Comparison of ENCODE assay signal across 12 cellular contexts in genomic region chr2:153213022-153213421, GRCh38.
"Had no signal": no experiment of that assay in that cellular context is flagged by ENCODE, and none has a peak within 500 bp of the region (broad histone marks: within the 10 kb centered on the region; RNA-seq: fewer than 3 reads in every experiment).

No MANE protein-coding gene starts in this region.

- ATAC-seq: activated naive CD4-positive, alpha-beta T cell treated with anti-CD3 and anti-CD28 coated beads, Interleukin-2, amount 50 U/mL, for 72 hours; left lobe of liver; stimulated activated effector memory CD8-positive, alpha-beta T cell treated with anti-CD3 and anti-CD28 coated beads, Interleukin-12 subunit alpha, Interleukin-12 subunit beta, amount 100 ng/mL, for 72 hours had no signal

- DNase-seq: activated CD4-positive, alpha-beta T cell treated with anti-CD3 and anti-CD28 coated beads, Interleukin-2, amount 50 U/mL, for 4 hours; activated gamma-delta T cell treated with Interleukin-2 at 50 U/mL for 16 hours; adrenal gland; effector CD4-positive, alpha-beta T cell; nephron progenitor cell; nucleus accumbens; sigmoid colon; stimulated activated CD4-positive, alpha-beta T cell treated with anti-CD3 and anti-CD28 coated beads, Interleukin-4, amount 100 ng/mL, for 24 hours; stomach had no signal
